ENCODE assay signal across 1 cellular context in genomic region chr3:193660698-193661400, GRCh38.
A peak's percentile ranks its signal among the peaks of the same experiment; 100 is the strongest.
TF ChIP-seq lines count a peak whose summit lies in the region.

No MANE protein-coding gene starts in this region.

TF ChIP-seq in K562, 482 proteins besides CTCF, POLR2A, EP300 and RAD21 (continued from another document and continues in another):
- TF ChIP-seq EHMT2 (IDR thresholded peaks at IDR 0.05) (peak; percentile 91), CBFA2T2 (conservative IDR thresholded peaks at IDR 0.05) (peak; percentile 100), USF2 (CRISPR knock-in tag; IDR thresholded peaks at IDR 0.05) (no peak), ZKSCAN3 (CRISPR knock-in tag; IDR thresholded peaks at IDR 0.05) (no peak), NFXL1 (CRISPR knock-in tag; IDR thresholded peaks at IDR 0.05) (no peak), ADNP (tag; IDR thresholded peaks at IDR 0.05) (peak; percentile 30; the same call in 1 of the 2 replicates), ZNF764 (CRISPR knock-in tag; IDR thresholded peaks at IDR 0.05; ENCODE audit: low read depth) (no peak), ETS2 (tag; IDR thresholded peaks at IDR 0.05; ENCODE audit: borderline replicate concordance, poor library complexity, severe bottlenecking) (no peak), DACH1 (IDR thresholded peaks at IDR 0.05; ENCODE audit: partially characterized antibody) (peak; percentile 90), ZNF175 (CRISPR knock-in tag; IDR thresholded peaks at IDR 0.05; ENCODE audit: low read depth) (peak; percentile 94), IFI16 (CRISPR knock-in tag; IDR thresholded peaks at IDR 0.05) (no peak), MCM2 (IDR thresholded peaks at IDR 0.05; ENCODE audit: low read depth) (no peak), ZBTB40 (IDR thresholded peaks at IDR 0.05) (no peak), ZBTB40 (CRISPR knock-in tag; IDR thresholded peaks at IDR 0.05) (no peak), MED1 (CRISPR knock-in tag; IDR thresholded peaks at IDR 0.05; ENCODE audit: borderline replicate concordance) (no peak), L3MBTL2 (IDR thresholded peaks at IDR 0.05) (peak; percentile 47; the same call in 1 of the 2 replicates), E2F6 (IDR thresholded peaks at IDR 0.05; ENCODE audit: borderline replicate concordance in 1 of 2, extremely low read depth in 1 of 2, insufficient read depth in 1 of 2, insufficient read length in 1 of 2, low read depth in 1 of 2, low read length in 1 of 2, poor library complexity in 1 of 2, severe bottlenecking in 1 of 2) (no peak), PTBP1 (IDR thresholded peaks at IDR 0.05; ENCODE audit: low read depth, low read length) (no peak), ETV5 (CRISPR knock-in tag; IDR thresholded peaks at IDR 0.05; ENCODE audit: low read depth) (peak; percentile 61), XRCC4 (IDR thresholded peaks at IDR 0.05; ENCODE audit: extremely low read depth, insufficient read depth, insufficient read length) (no peak), ZNF23 (CRISPR knock-in tag; IDR thresholded peaks at IDR 0.05) (no peak), MBD2 (IDR thresholded peaks at IDR 0.05; ENCODE audit: borderline replicate concordance, low read depth) (peak; percentile 71; the same call in 1 of the 2 replicates), MITF (IDR thresholded peaks at IDR 0.05) (peak; percentile 58), JUND (IDR thresholded peaks at IDR 0.05; ENCODE audit: borderline replicate concordance, low read depth, low read length) (peak; percentile 79), JUND (tag; IDR thresholded peaks at IDR 0.05; ENCODE audit: borderline replicate concordance, low read depth, low read length) (peak; percentile 67; the same call in 1 of the 3 replicates)
- TF ChIP-seq, protein P1, sequence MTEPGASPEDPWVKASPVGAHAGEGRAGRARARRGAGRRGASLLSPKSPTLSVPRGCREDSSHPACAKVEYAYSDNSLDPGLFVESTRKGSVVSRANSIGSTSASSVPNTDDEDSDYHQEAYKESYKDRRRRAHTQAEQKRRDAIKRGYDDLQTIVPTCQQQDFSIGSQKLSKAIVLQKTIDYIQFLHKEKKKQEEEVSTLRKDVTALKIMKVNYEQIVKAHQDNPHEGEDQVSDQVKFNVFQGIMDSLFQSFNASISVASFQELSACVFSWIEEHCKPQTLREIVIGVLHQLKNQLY (CRISPR knock-in tag; conservative IDR thresholded peaks at IDR 0.05): no peak
- TF ChIP-seq, protein P2, sequence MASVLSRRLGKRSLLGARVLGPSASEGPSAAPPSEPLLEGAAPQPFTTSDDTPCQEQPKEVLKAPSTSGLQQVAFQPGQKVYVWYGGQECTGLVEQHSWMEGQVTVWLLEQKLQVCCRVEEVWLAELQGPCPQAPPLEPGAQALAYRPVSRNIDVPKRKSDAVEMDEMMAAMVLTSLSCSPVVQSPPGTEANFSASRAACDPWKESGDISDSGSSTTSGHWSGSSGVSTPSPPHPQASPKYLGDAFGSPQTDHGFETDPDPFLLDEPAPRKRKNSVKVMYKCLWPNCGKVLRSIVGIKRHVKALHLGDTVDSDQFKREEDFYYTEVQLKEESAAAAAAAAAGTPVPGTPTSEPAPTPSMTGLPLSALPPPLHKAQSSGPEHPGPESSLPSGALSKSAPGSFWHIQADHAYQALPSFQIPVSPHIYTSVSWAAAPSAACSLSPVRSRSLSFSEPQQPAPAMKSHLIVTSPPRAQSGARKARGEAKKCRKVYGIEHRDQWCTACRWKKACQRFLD (CRISPR knock-in tag; IDR thresholded peaks at IDR 0.05): peak; percentile 96
- TF ChIP-seq, protein P3, sequence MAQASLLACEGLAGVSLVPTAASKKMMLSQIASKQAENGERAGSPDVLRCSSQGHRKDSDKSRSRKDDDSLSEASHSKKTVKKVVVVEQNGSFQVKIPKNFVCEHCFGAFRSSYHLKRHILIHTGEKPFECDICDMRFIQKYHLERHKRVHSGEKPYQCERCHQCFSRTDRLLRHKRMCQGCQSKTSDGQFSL (CRISPR knock-in tag; IDR thresholded peaks at IDR 0.05): no peak
- TF ChIP-seq, protein P3 (tag; IDR thresholded peaks at IDR 0.05): no peak; a peak in 1 of 4 replicates
- TF ChIP-seq, protein P4, sequence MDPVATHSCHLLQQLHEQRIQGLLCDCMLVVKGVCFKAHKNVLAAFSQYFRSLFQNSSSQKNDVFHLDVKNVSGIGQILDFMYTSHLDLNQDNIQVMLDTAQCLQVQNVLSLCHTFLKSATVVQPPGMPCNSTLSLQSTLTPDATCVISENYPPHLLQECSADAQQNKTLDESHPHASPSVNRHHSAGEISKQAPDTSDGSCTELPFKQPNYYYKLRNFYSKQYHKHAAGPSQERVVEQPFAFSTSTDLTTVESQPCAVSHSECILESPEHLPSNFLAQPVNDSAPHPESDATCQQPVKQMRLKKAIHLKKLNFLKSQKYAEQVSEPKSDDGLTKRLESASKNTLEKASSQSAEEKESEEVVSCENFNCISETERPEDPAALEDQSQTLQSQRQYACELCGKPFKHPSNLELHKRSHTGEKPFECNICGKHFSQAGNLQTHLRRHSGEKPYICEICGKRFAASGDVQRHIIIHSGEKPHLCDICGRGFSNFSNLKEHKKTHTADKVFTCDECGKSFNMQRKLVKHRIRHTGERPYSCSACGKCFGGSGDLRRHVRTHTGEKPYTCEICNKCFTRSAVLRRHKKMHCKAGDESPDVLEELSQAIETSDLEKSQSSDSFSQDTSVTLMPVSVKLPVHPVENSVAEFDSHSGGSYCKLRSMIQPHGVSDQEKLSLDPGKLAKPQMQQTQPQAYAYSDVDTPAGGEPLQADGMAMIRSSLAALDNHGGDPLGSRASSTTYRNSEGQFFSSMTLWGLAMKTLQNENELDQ (CRISPR knock-in tag; IDR thresholded peaks at IDR 0.05; ENCODE audit: borderline replicate concordance): no peak
- TF ChIP-seq, protein P5, sequence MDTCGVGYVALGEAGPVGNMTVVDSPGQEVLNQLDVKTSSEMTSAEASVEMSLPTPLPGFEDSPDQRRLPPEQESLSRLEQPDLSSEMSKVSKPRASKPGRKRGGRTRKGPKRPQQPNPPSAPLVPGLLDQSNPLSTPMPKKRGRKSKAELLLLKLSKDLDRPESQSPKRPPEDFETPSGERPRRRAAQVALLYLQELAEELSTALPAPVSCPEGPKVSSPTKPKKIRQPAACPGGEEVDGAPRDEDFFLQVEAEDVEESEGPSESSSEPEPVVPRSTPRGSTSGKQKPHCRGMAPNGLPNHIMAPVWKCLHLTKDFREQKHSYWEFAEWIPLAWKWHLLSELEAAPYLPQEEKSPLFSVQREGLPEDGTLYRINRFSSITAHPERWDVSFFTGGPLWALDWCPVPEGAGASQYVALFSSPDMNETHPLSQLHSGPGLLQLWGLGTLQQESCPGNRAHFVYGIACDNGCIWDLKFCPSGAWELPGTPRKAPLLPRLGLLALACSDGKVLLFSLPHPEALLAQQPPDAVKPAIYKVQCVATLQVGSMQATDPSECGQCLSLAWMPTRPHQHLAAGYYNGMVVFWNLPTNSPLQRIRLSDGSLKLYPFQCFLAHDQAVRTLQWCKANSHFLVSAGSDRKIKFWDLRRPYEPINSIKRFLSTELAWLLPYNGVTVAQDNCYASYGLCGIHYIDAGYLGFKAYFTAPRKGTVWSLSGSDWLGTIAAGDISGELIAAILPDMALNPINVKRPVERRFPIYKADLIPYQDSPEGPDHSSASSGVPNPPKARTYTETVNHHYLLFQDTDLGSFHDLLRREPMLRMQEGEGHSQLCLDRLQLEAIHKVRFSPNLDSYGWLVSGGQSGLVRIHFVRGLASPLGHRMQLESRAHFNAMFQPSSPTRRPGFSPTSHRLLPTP (IDR thresholded peaks at IDR 0.05; ENCODE audit: borderline replicate concordance, extremely low read depth, insufficient read length): no peak
- TF ChIP-seq, protein P6, sequence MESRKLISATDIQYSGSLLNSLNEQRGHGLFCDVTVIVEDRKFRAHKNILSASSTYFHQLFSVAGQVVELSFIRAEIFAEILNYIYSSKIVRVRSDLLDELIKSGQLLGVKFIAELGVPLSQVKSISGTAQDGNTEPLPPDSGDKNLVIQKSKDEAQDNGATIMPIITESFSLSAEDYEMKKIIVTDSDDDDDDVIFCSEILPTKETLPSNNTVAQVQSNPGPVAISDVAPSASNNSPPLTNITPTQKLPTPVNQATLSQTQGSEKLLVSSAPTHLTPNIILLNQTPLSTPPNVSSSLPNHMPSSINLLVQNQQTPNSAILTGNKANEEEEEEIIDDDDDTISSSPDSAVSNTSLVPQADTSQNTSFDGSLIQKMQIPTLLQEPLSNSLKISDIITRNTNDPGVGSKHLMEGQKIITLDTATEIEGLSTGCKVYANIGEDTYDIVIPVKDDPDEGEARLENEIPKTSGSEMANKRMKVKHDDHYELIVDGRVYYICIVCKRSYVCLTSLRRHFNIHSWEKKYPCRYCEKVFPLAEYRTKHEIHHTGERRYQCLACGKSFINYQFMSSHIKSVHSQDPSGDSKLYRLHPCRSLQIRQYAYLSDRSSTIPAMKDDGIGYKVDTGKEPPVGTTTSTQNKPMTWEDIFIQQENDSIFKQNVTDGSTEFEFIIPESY (CRISPR knock-in tag; IDR thresholded peaks at IDR 0.05): 0 out of 2 replicates have a peak, but pooled peaks have one; percentile 25
